Comparison of ENCODE assay signal across 15 cellular contexts in genomic region chr13:100124265-100124664, GRCh38. TPM values are rescaled to one million over a fixed set of nuclear protein-coding genes. Genes with fewer than 3 reads are reported as not detected.
DNase-seq lines count a peak whose midpoint lies in the region; ATAC-seq and TF ChIP-seq lines count a peak whose summit lies in the region.
"Had no signal": no experiment of that assay in that cellular context is flagged by ENCODE, and none has a peak within 500 bp of the region (broad histone marks: within the 10 kb centered on the region; RNA-seq: fewer than 3 reads in every experiment).

No MANE protein-coding gene starts in this region.

- H3F3A ChIP-seq in smooth muscle cell (ENCODE audit: low read depth): no peaks in the 10 kb centered on the region

- CTCF ChIA-PET in HEK293 (lab: Yijun Ruan, JAX): no interaction called here

- TF ChIP-seq CTCF in HEK293 (tag by site-specific recombination; IDR thresholded peaks at IDR 0.05) (no peak), smooth muscle cell (IDR thresholded peaks at IDR 0.05; ENCODE audit: borderline replicate concordance, insufficient read depth, poor library complexity, severe bottlenecking) (no peak)

- no peaks in the 10 kb centered on the region for H3K27me3 ChIP-seq in adipocyte (replicated peaks; ENCODE audit: control insufficient read depth, insufficient read depth, low read length)
- no peaks in the 10 kb centered on the region for H3K27me3 ChIP-seq in smooth muscle cell (ENCODE audit: low read depth)
- H3K27me3 ChIP-seq: heart right ventricle had no signal

- H3K4me1 ChIP-seq in HEK293 (ENCODE audit: control insufficient read depth, insufficient read depth, low read length): no peaks in the 10 kb centered on the region; the same call in 1 of the 2 replicates
- no peaks in the 10 kb centered on the region for H3K4me1 ChIP-seq in adipocyte (ENCODE audit: control insufficient read depth, insufficient read depth, low read length)
- no peaks in the 10 kb centered on the region for H3K4me1 ChIP-seq in smooth muscle cell (ENCODE audit: low read depth)

- no peak overlapping the region for H2AFZ ChIP-seq in smooth muscle cell (ENCODE audit: low read depth)

- 59% methylated on average over 5 of the region's 5 CpGs for WGBS in smooth muscle cell (ENCODE audit: low lambda C conversion rate)

- H3K4me2 ChIP-seq in smooth muscle cell: no peak overlapping the region
- H3K4me2 ChIP-seq: KMS-11 had no signal

- ATAC-seq in GM18870 (IDR thresholded peaks at IDR 0.05; ENCODE audit: unreplicated experiment): no peak
- ATAC-seq: heart right ventricle had no signal

- DNase-seq in NCI-H748 treated with DMSO at 0.1 percent for 48 hours (lab: John Stamatoyannopoulos, UW): peak; percentile 57
- DNase-seq in adipocyte (ENCODE audit: low read depth): peak; percentile 33
- DNase-seq in smooth muscle cell (lab: John Stamatoyannopoulos, UW; ENCODE audit: unreplicated experiment): no peak
- no peak for DNase-seq in NCI-H2227 treated with DMSO at 0.1 percent for 48 hours (lab: John Stamatoyannopoulos, UW)
- DNase-seq in cardiac septum (ENCODE audit: low spot score): no peak
- DNase-seq: activated CD8-positive, alpha-beta memory T cell treated with anti-CD3 and anti-CD28 coated beads for 24 hours; activated naive CD4-positive, alpha-beta T cell; CD4-positive, CD25-positive, alpha-beta regulatory T cell; central memory CD4-positive, alpha-beta T cell; heart right ventricle; NCI-H2171 treated with DMSO at 0.1 percent for 48 hours; T1000 had no signal

- no peak overlapping the region for H3K9ac ChIP-seq in adipocyte (ENCODE audit: low read length)
- H3K9ac ChIP-seq in smooth muscle cell (ENCODE audit: low read depth): no peak overlapping the region
- H3K9ac ChIP-seq: KMS-11 had no signal

- intact Hi-C loops in cardiac septum (cut with DNase I): no loop called here

- H3K27ac ChIP-seq in HEK293 (ENCODE audit: extremely low read depth, low read depth, low read length) (no peak overlapping the region), smooth muscle cell (ENCODE audit: low read depth) (peak overlapping the region; percentile 13)
- H3K27ac ChIP-seq: heart right ventricle, KMS-11 had no signal

- POLR2A ChIA-PET in HEK293 (lab: Yijun Ruan, JAX): no interaction called here

- H3K4me3 ChIP-seq in HEK293 (ENCODE audit: low read depth, low read length) (no peak overlapping the region), adipocyte (ENCODE audit: low read length) (no peak overlapping the region), smooth muscle cell (no peak overlapping the region)
- H3K4me3 ChIP-seq: heart right ventricle had no signal

- H4K20me1 ChIP-seq in smooth muscle cell (ENCODE audit: low read depth): no peaks in the 10 kb centered on the region

- no peaks in the 10 kb centered on the region for H3K9me3 ChIP-seq in HEK293 (ENCODE audit: control insufficient read depth, insufficient read depth, low read depth, low read length)
- peaks cover 12% of the 10 kb centered on the region for H3K9me3 ChIP-seq in adipocyte (ENCODE audit: control insufficient read depth, low read length)
- peaks cover 8% of the 10 kb centered on the region for H3K9me3 ChIP-seq in smooth muscle cell (replicated peaks; ENCODE audit: low read depth)

- peaks cover 5% of the 10 kb centered on the region for H3K79me2 ChIP-seq in smooth muscle cell (ENCODE audit: low read depth)

- H3K36me3 ChIP-seq in HEK293 (ENCODE audit: control insufficient read depth in 2 of 2, insufficient read depth in 1 of 2, low read length in 2 of 2): peaks cover 0 to under 1% of the 10 kb centered on the region in 2 experiments; a peak in 1 of 3 replicates
- peaks cover 17% of the 10 kb centered on the region for H3K36me3 ChIP-seq in adipocyte (ENCODE audit: control insufficient read depth, insufficient read depth, low read length, severe bottlenecking)
- H3K36me3 ChIP-seq in smooth muscle cell (ENCODE audit: low read depth): peaks cover 13% of the 10 kb centered on the region

TF ChIP-seq in HEK293, 187 proteins besides CTCF, POLR2A, EP300 and RAD21:
- peak; percentile 44; the same call in 1 of the 2 replicates for TF ChIP-seq WT1 (tag by site-specific recombination; IDR thresholded peaks at IDR 0.05)
- 0 out of 2 replicates have a peak, but pooled peaks have one; percentile 43 for TF ChIP-seq ZNF664 (tag by site-specific recombination; IDR thresholded peaks at IDR 0.05)
- TF ChIP-seq, protein P1, sequence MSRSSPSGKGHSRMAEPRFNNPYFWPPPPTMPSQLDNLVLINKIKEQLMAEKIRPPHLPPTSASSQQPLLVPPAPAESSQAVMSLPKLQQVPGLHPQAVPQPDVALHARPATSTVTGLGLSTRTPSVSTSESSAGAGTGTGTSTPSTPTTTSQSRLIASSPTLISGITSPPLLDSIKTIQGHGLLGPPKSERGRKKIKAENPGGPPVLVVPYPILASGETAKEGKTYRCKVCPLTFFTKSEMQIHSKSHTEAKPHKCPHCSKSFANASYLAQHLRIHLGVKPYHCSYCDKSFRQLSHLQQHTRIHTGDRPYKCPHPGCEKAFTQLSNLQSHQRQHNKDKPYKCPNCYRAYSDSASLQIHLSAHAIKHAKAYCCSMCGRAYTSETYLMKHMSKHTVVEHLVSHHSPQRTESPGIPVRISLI (tag by site-specific recombination; IDR thresholded peaks at IDR 0.05): no peak
- no peak for TF ChIP-seq ZSCAN16 (tag by site-specific recombination; IDR thresholded peaks at IDR 0.05)
- TF ChIP-seq ZNF302 (tag by site-specific recombination; IDR thresholded peaks at IDR 0.05; ENCODE audit: low read depth): no peak
- peak; percentile 66 for TF ChIP-seq SP7 (tag by site-specific recombination; IDR thresholded peaks at IDR 0.05)

RNA-seq across cellular contexts. Expression of gene PCCA, which starts 35.4 kb away (rescaled TPM):
- total RNA-seq in smooth muscle cell: 19.5 and 19.6 TPM in 2 replicates
- 24.0 and 24.7 TPM in 2 replicates for polyA plus RNA-seq in smooth muscle cell
- 51.2 TPM for total RNA-seq in cardiac septum

Comparison
In these comparisons a context has a peak if more than half of its experiments do, and no peak if none do; other contexts are left out.
1. DNase-seq: peak in NCI-H748 treated with DMSO at 0.1 percent for 48 hours (single experiment) and adipocyte (single experiment); none in smooth muscle cell (single experiment), NCI-H2227 treated with DMSO at 0.1 percent for 48 hours (single experiment) and cardiac septum (single experiment).